1 cellular context compared by ENCODE assay signal in genomic region chr9:113463418-113464285, GRCh38.
TF ChIP-seq lines count a peak whose summit lies in the region.

Gene RGS3, plus strand, starts transcription at chr9:113463727. Its CDS starts 76 bp downstream, at chr9:113463803.

TF ChIP-seq in HEK293, 187 proteins besides CTCF, POLR2A, EP300 and RAD21 (continued from another document):
- TF ChIP-seq ZNF398 (tag by site-specific recombination; IDR thresholded peaks at IDR 0.05) (0 out of 2 replicates have a peak, but pooled peaks have one; percentile 12), ZNF2 (tag by site-specific recombination; IDR thresholded peaks at IDR 0.05) (0 out of 2 replicates have a peak, but pooled peaks have one; percentile 51), ZNF423 (tag by site-specific recombination; IDR thresholded peaks at IDR 0.05) (peak; percentile 80), WT1 (tag by site-specific recombination; IDR thresholded peaks at IDR 0.05) (peak; percentile 56; the same call in 1 of the 2 replicates), ZBTB17 (tag by site-specific recombination; IDR thresholded peaks at IDR 0.05) (peak; percentile 53), ZNF561 (tag by site-specific recombination; IDR thresholded peaks at IDR 0.05; ENCODE audit: borderline replicate concordance) (0 out of 2 replicates have a peak, but pooled peaks have one; percentile 76), KLF8 (tag by site-specific recombination; IDR thresholded peaks at IDR 0.05) (peak; percentile 60; the same call in 1 of the 2 replicates), ZNF837 (tag by site-specific recombination; IDR thresholded peaks at IDR 0.05) (no peak), ZNF391 (tag by site-specific recombination; IDR thresholded peaks at IDR 0.05; ENCODE audit: borderline replicate concordance, low read depth) (no peak), ZNF610 (tag by site-specific recombination; IDR thresholded peaks at IDR 0.05; ENCODE audit: borderline replicate concordance) (0 out of 2 replicates have a peak, but pooled peaks have one; percentile 59), ZNF266 (tag by site-specific recombination; IDR thresholded peaks at IDR 0.05; ENCODE audit: low read depth) (no peak), ZNF670 (tag by site-specific recombination; IDR thresholded peaks at IDR 0.05; ENCODE audit: low read depth) (no peak), ZBTB20 (tag by site-specific recombination; IDR thresholded peaks at IDR 0.05) (peak; percentile 61; the same call in 1 of the 2 replicates), GLIS1 (tag by site-specific recombination; IDR thresholded peaks at IDR 0.05) (peak; percentile 83), ZNF600 (tag by site-specific recombination; IDR thresholded peaks at IDR 0.05) (peak; percentile 77), YY1 (tag by site-specific recombination; IDR thresholded peaks at IDR 0.05) (no peak), ZNF148 (tag by site-specific recombination; IDR thresholded peaks at IDR 0.05; ENCODE audit: borderline replicate concordance) (no peak), ZNF132 (tag by site-specific recombination; IDR thresholded peaks at IDR 0.05; ENCODE audit: borderline replicate concordance) (no peak), SCRT2 (tag by site-specific recombination; IDR thresholded peaks at IDR 0.05) (peak; percentile 90), ZNF335 (tag by site-specific recombination; conservative IDR thresholded peaks at IDR 0.05) (0 out of 2 replicates have a peak, but pooled peaks have one; percentile 32), ZXDB (tag by site-specific recombination; IDR thresholded peaks at IDR 0.05) (peak; percentile 71), MZF1 (tag by site-specific recombination; IDR thresholded peaks at IDR 0.05; ENCODE audit: borderline replicate concordance) (peak; percentile 61; the same call in 1 of the 2 replicates), ZNF302 (tag by site-specific recombination; IDR thresholded peaks at IDR 0.05; ENCODE audit: low read depth) (no peak), ZBTB8A (tag by site-specific recombination; IDR thresholded peaks at IDR 0.05) (peak; percentile 77), ZBTB48 (tag by site-specific recombination; IDR thresholded peaks at IDR 0.05) (peak; percentile 40; the same call in 1 of the 2 replicates), ZBTB1 (tag by site-specific recombination; IDR thresholded peaks at IDR 0.05) (no peak), ZEB2 (tag by site-specific recombination; IDR thresholded peaks at IDR 0.05) (peak; percentile 41; the same call in 1 of the 2 replicates), ZNF501 (tag by site-specific recombination; IDR thresholded peaks at IDR 0.05) (peak; percentile 73), KLF16 (tag by site-specific recombination; IDR thresholded peaks at IDR 0.05) (no peak)
- TF ChIP-seq, protein P1, sequence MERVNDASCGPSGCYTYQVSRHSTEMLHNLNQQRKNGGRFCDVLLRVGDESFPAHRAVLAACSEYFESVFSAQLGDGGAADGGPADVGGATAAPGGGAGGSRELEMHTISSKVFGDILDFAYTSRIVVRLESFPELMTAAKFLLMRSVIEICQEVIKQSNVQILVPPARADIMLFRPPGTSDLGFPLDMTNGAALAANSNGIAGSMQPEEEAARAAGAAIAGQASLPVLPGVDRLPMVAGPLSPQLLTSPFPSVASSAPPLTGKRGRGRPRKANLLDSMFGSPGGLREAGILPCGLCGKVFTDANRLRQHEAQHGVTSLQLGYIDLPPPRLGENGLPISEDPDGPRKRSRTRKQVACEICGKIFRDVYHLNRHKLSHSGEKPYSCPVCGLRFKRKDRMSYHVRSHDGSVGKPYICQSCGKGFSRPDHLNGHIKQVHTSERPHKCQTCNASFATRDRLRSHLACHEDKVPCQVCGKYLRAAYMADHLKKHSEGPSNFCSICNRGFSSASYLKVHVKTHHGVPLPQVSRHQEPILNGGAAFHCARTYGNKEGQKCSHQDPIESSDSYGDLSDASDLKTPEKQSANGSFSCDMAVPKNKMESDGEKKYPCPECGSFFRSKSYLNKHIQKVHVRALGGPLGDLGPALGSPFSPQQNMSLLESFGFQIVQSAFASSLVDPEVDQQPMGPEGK (tag by site-specific recombination; IDR thresholded peaks at IDR 0.05) = peak; percentile 66
- TF ChIP-seq, protein P2, sequence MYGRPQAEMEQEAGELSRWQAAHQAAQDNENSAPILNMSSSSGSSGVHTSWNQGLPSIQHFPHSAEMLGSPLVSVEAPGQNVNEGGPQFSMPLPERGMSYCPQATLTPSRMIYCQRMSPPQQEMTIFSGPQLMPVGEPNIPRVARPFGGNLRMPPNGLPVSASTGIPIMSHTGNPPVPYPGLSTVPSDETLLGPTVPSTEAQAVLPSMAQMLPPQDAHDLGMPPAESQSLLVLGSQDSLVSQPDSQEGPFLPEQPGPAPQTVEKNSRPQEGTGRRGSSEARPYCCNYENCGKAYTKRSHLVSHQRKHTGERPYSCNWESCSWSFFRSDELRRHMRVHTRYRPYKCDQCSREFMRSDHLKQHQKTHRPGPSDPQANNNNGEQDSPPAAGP (tag by site-specific recombination; IDR thresholded peaks at IDR 0.05) = 0 out of 2 replicates have a peak, but pooled peaks have one; percentile 27
- TF ChIP-seq, protein P3, sequence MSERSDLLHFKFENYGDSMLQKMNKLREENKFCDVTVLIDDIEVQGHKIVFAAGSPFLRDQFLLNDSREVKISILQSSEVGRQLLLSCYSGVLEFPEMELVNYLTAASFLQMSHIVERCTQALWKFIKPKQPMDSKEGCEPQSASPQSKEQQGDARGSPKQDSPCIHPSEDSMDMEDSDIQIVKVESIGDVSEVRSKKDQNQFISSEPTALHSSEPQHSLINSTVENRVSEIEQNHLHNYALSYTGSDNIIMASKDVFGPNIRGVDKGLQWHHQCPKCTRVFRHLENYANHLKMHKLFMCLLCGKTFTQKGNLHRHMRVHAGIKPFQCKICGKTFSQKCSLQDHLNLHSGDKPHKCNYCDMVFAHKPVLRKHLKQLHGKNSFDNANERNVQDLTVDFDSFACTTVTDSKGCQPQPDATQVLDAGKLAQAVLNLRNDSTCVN (tag by site-specific recombination; optimal IDR thresholded peaks at IDR 0.05) = peak; percentile 63
- TF ChIP-seq, protein P4, sequence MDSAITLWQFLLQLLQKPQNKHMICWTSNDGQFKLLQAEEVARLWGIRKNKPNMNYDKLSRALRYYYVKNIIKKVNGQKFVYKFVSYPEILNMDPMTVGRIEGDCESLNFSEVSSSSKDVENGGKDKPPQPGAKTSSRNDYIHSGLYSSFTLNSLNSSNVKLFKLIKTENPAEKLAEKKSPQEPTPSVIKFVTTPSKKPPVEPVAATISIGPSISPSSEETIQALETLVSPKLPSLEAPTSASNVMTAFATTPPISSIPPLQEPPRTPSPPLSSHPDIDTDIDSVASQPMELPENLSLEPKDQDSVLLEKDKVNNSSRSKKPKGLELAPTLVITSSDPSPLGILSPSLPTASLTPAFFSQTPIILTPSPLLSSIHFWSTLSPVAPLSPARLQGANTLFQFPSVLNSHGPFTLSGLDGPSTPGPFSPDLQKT (IDR thresholded peaks at IDR 0.05; ENCODE audit: borderline replicate concordance, low read depth, low read length) = no peak
- TF ChIP-seq, protein P5, sequence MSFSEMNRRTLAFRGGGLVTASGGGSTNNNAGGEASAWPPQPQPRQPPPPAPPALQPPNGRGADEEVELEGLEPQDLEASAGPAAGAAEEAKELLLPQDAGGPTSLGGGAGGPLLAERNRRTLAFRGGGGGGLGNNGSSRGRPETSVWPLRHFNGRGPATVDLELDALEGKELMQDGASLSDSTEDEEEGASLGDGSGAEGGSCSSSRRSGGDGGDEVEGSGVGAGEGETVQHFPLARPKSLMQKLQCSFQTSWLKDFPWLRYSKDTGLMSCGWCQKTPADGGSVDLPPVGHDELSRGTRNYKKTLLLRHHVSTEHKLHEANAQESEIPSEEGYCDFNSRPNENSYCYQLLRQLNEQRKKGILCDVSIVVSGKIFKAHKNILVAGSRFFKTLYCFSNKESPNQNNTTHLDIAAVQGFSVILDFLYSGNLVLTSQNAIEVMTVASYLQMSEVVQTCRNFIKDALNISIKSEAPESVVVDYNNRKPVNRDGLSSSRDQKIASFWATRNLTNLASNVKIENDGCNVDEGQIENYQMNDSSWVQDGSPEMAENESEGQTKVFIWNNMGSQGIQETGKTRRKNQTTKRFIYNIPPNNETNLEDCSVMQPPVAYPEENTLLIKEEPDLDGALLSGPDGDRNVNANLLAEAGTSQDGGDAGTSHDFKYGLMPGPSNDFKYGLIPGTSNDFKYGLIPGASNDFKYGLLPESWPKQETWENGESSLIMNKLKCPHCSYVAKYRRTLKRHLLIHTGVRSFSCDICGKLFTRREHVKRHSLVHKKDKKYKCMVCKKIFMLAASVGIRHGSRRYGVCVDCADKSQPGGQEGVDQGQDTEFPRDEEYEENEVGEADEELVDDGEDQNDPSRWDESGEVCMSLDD (tag by site-specific recombination; IDR thresholded peaks at IDR 0.05) = peak; percentile 52; the same call in 1 of the 2 replicates
